In genomic region chr11:58730507-58731089, GRCh38 we compare ENCODE assay signal across 26 cellular contexts. TPM values are rescaled to one million over a fixed set of nuclear protein-coding genes. Genes with fewer than 3 reads are reported as not detected.
"Had no signal": no experiment of that assay in that cellular context is flagged by ENCODE, and none has a peak within 500 bp of the region (broad histone marks: within the 10 kb centered on the region; RNA-seq: fewer than 3 reads in every experiment).

No MANE protein-coding gene starts in this region.

- H3K36me3 ChIP-seq: ascending aorta, right atrium auricular region had no signal

- H3K27ac ChIP-seq: ascending aorta, right atrium auricular region had no signal

- H3K9me3 Mint-ChIP-seq: activated B cell treated with CpG ODN at 0.5 μM for 24 hours; activated CD8-positive, alpha-beta T cell treated with anti-CD3 and anti-CD28 coated beads for 36 hours; activated T-cell treated with anti-CD3 and anti-CD28 coated beads, Interleukin-2, amount 50 U/mL, for 4 hours; effector memory CD8-positive, alpha-beta T cell had no signal

- DNase-seq: activated B cell treated with CpG ODN at 0.5 μM for 24 hours; activated CD4-positive, alpha-beta T cell treated with anti-CD3 and anti-CD28 coated beads, Interleukin-2, amount 10 ng/mL, durations not matched to agents 24 days and 14 days; activated CD8-positive, alpha-beta T cell treated with anti-CD3 and anti-CD28 coated beads for 36 hours; activated effector memory CD4-positive, alpha-beta T cell treated with anti-CD3 and anti-CD28 coated beads, Interleukin-2, amount 50 U/mL, for 16 hours; activated naive CD4-positive, alpha-beta T cell treated with anti-CD3 and anti-CD28 coated beads, Interleukin-2, amount 50 U/mL, for 16 hours; activated T-cell treated with anti-CD3 and anti-CD28 coated beads, Interleukin-2, amount 50 U/mL, for 4 hours; effector memory CD8-positive, alpha-beta T cell; foreskin fibroblast; hippocampal formation; small intestine; stimulated activated CD4-positive, alpha-beta T cell treated with anti-CD3 and anti-CD28 coated beads, Interleukin-4, amount 100 ng/mL, for 1 hour; stimulated activated naive CD8-positive, alpha-beta T cell treated with anti-CD3 and anti-CD28 coated beads, Interleukin-15, amount 100 ng/mL, for 72 hours; T-cell; T-helper 9 cell had no signal

- H3K9me3 ChIP-seq: ascending aorta, right atrium auricular region had no signal

- H3K4me3 Mint-ChIP-seq: activated B cell treated with CpG ODN at 0.5 μM for 24 hours; activated CD4-positive, alpha-beta T cell treated with anti-CD3 and anti-CD28 coated beads, Interleukin-2, amount 10 ng/mL, durations not matched to agents 24 days and 14 days; activated CD8-positive, alpha-beta T cell treated with anti-CD3 and anti-CD28 coated beads for 36 hours; activated T-cell treated with anti-CD3 and anti-CD28 coated beads, Interleukin-2, amount 50 U/mL, for 4 hours; effector memory CD8-positive, alpha-beta T cell; mesothelial cell of epicardium; stimulated activated naive CD8-positive, alpha-beta T cell treated with anti-CD3 and anti-CD28 coated beads, Interleukin-15, amount 100 ng/mL, for 72 hours; T-cell had no signal

- H3K27ac Mint-ChIP-seq: activated B cell treated with CpG ODN at 0.5 μM for 24 hours; activated CD4-positive, alpha-beta T cell treated with anti-CD3 and anti-CD28 coated beads, Interleukin-2, amount 10 ng/mL, durations not matched to agents 24 days and 14 days; activated CD8-positive, alpha-beta T cell treated with anti-CD3 and anti-CD28 coated beads for 36 hours; effector memory CD8-positive, alpha-beta T cell; mesothelial cell of epicardium; progenitor cell of endocrine pancreas had no signal

- H3K4me1 Mint-ChIP-seq: mesothelial cell of epicardium had no signal

- H3K4me3 ChIP-seq: ascending aorta, right atrium auricular region had no signal

- FAIRE-seq: islet of Langerhans, small intestine had no signal

- ATAC-seq: activated CD8-positive, alpha-beta T cell treated with anti-CD3 and anti-CD28 coated beads for 36 hours; activated T-cell treated with anti-CD3 and anti-CD28 coated beads, Interleukin-2, amount 50 U/mL, for 4 hours; effector memory CD8-positive, alpha-beta T cell; SK-N-SH treated with all-trans-retinoic acid at 6 μM for 48 hours; stimulated activated naive CD8-positive, alpha-beta T cell treated with anti-CD3 and anti-CD28 coated beads, Interleukin-15, amount 100 ng/mL, for 72 hours; T-cell had no signal

- H3K4me1 ChIP-seq: ascending aorta, right atrium auricular region had no signal

- H3K27me3 ChIP-seq: ascending aorta, right atrium auricular region had no signal

- H3K27me3 Mint-ChIP-seq: activated CD8-positive, alpha-beta T cell treated with anti-CD3 and anti-CD28 coated beads for 36 hours; progenitor cell of endocrine pancreas; stimulated activated naive CD8-positive, alpha-beta T cell treated with anti-CD3 and anti-CD28 coated beads, Interleukin-15, amount 100 ng/mL, for 72 hours had no signal

- H3K36me3 Mint-ChIP-seq: mesothelial cell of epicardium, T-cell had no signal

RNA-seq across cellular contexts. Expression of gene GLYAT, which starts 1.1 kb away (rescaled TPM):
- total RNA-seq: activated B cell treated with CpG ODN at 0.5 μM for 24 hours; activated CD4-positive, alpha-beta T cell treated with anti-CD3 and anti-CD28 coated beads, Interleukin-2, amount 10 ng/mL, durations not matched to agents 24 days and 14 days; activated CD8-positive, alpha-beta T cell treated with anti-CD3 and anti-CD28 coated beads for 36 hours; activated T-cell treated with anti-CD3 and anti-CD28 coated beads, Interleukin-2, amount 50 U/mL, for 4 hours; ascending aorta; cerebellum; dermis microvascular lymphatic vessel endothelial cell; lung microvascular endothelial cell; mesothelial cell of epicardium; osteoblast; progenitor cell of endocrine pancreas; right atrium auricular region; T-cell; ureter had no signal
- polyA plus RNA-seq: neural cell, small intestine had no signal
